8 cellular contexts compared by ENCODE assay signal in genomic region chrX:94121799-94122198, GRCh38.
"Had no signal": no experiment of that assay in that cellular context is flagged by ENCODE, and none has a peak within 500 bp of the region (broad histone marks: within the 10 kb centered on the region; RNA-seq: fewer than 3 reads in every experiment).

No MANE protein-coding gene starts in this region.

- H3K4me3 ChIP-seq: GM12878 had no signal

- DNase-seq: GDM1, GF-D8 had no signal

- FAIRE-seq: G401.6, GM12878, GM12891, GM12892, GM18507, GM19239 had no signal

- ATAC-seq: GM12878 had no signal
